Comparison of ENCODE assay signal across 1 cellular context in the genomic region with DNA sequence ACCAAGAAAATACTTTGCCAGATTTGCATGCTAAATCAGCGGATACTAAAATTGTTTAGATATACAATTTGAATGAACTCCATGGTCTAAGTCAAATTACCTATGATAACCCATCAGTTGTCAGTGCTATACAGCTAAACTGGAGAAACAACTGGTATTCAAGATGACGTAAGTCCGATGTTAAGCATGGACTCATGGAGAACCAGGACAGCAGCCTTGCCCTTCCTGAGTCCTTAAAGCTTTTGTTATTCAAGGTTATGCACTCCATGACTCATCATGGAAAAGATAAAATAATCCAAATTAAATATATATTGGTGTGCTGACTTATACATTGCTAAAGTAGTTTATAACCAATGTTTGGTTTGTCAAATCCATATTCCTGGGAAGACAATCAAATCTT.
A peak's percentile ranks its signal among the peaks of the same experiment; 100 is the strongest.
TF ChIP-seq lines count a peak whose summit lies in the region.
"Not testable (repeated sequence)": the region's sequence is repeated elsewhere in the genome, so short reads cannot be mapped to it uniquely, and the experiment has no call there.

No MANE protein-coding gene starts in this region.

TF ChIP-seq in K562, 482 proteins besides CTCF, POLR2A, EP300 and RAD21:
- TF ChIP-seq, protein P1, sequence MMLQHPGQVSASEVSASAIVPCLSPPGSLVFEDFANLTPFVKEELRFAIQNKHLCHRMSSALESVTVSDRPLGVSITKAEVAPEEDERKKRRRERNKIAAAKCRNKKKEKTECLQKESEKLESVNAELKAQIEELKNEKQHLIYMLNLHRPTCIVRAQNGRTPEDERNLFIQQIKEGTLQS (IDR thresholded peaks at IDR 0.05) = peak; percentile 24; the same call in 1 of the 2 replicates
- TF ChIP-seq, protein P1 (CRISPR knock-in tag; conservative IDR thresholded peaks at IDR 0.05) = not testable (repeated sequence)
